ENCODE assay signal across 20 cellular contexts in genomic region chr6:37793067-37793466, GRCh38. TPM values are rescaled to one million over a fixed set of nuclear protein-coding genes. Genes with fewer than 3 reads are reported as not detected.
A peak's percentile ranks its signal among the peaks of the same experiment; 100 is the strongest.
DNase-seq lines count a peak whose midpoint lies in the region; ATAC-seq and TF ChIP-seq lines count a peak whose summit lies in the region.
"Had no signal": no experiment of that assay in that cellular context is flagged by ENCODE, and none has a peak within 500 bp of the region (broad histone marks: within the 10 kb centered on the region; RNA-seq: fewer than 3 reads in every experiment).

No MANE protein-coding gene starts in this region.

- no peaks in the 10 kb centered on the region for H3K9me3 Mint-ChIP-seq in chondrocyte (ENCODE audit: low read depth)
- H3K9me3 Mint-ChIP-seq: CD8-positive, alpha-beta T cell; HFFc6 had no signal

- no peaks in the 10 kb centered on the region for H3K27me3 ChIP-seq in mesenchymal stem cell (ENCODE audit: control insufficient read depth in 1 of 2, insufficient read depth in 1 of 2, low read length in 2 of 2)
- H3K27me3 ChIP-seq: BLaER1 treated with 17β-estradiol and CSF1 and Interleukin-3, amounts not matched to agents 10 nM and 100 nM had no signal

- H2BK15ac ChIP-seq in mesenchymal stem cell (ENCODE audit: low read depth, poor library complexity, severe bottlenecking), result no peak overlapping the region

- peaks cover 21% of the 10 kb centered on the region for H3K4me1 ChIP-seq in mesenchymal stem cell (ENCODE audit: control insufficient read depth, insufficient read depth, low read depth, low read length)

- no peak overlapping the region for H3K4me2 ChIP-seq in mesenchymal stem cell (ENCODE audit: low read length, poor library complexity, severe bottlenecking)

- H2AK5ac ChIP-seq in mesenchymal stem cell (ENCODE audit: low read length, severe bottlenecking), result no peak overlapping the region

- no peak overlapping the region for H3K27ac ChIP-seq in mesenchymal stem cell (ENCODE audit: low read length, poor library complexity, severe bottlenecking)
- H3K27ac ChIP-seq: BLaER1 treated with 17β-estradiol and CSF1 and Interleukin-3, amounts not matched to agents 10 nM and 100 nM; SK-N-MC had no signal

- no peak overlapping the region for H4K8ac ChIP-seq in mesenchymal stem cell (ENCODE audit: low read length)

- H3K4me3 Mint-ChIP-seq in chondrocyte (ENCODE audit: unreplicated experiment), result no peak overlapping the region
- H3K4me3 Mint-ChIP-seq: CD8-positive, alpha-beta T cell; HFFc6 had no signal

- TF ChIP-seq CTCF in AG10803 (conservative IDR thresholded peaks at IDR 0.05; ENCODE audit: low read length) (no peak), chondrocyte (IDR thresholded peaks at IDR 0.05) (no peak)

- no peak for ATAC-seq in sciatic nerve
- ATAC-seq: CD8-positive, alpha-beta T cell had no signal

- H2BK120ac ChIP-seq in mesenchymal stem cell (ENCODE audit: low read depth, low read length), result no peak overlapping the region

- no peak overlapping the region for H3K4me3 ChIP-seq in AG10803 (ENCODE audit: low read length)
- H3K4me3 ChIP-seq in mesenchymal stem cell (ENCODE audit: insufficient read depth in 1 of 2, low read depth in 1 of 2, low read length in 2 of 2), result no peak overlapping the region
- H3K4me3 ChIP-seq: BLaER1 treated with 17β-estradiol and CSF1 and Interleukin-3, amounts not matched to agents 10 nM and 100 nM; SK-N-MC had no signal

- no peak overlapping the region for H2AFZ ChIP-seq in mesenchymal stem cell (ENCODE audit: low read depth, low read length)

- no peak overlapping the region for H4K91ac ChIP-seq in mesenchymal stem cell (ENCODE audit: low read length)

- no peak overlapping the region for H3K27ac Mint-ChIP-seq in chondrocyte (ENCODE audit: unreplicated experiment)
- H3K27ac Mint-ChIP-seq: CD8-positive, alpha-beta T cell; HFFc6 had no signal

- H3K36me3 ChIP-seq in mesenchymal stem cell (ENCODE audit: control insufficient read depth in 1 of 2, insufficient read depth in 2 of 2, low read depth in 1 of 2, low read length in 2 of 2), result no peaks in the 10 kb centered on the region
- H3K36me3 ChIP-seq: BLaER1 treated with 17β-estradiol and CSF1 and Interleukin-3, amounts not matched to agents 10 nM and 100 nM had no signal

- H3K9me3 ChIP-seq in mesenchymal stem cell (ENCODE audit: control insufficient read depth, low read length), result no peaks in the 10 kb centered on the region
- H3K9me3 ChIP-seq: BLaER1 treated with 17β-estradiol and CSF1 and Interleukin-3, amounts not matched to agents 10 nM and 100 nM had no signal

- H3K4ac ChIP-seq in mesenchymal stem cell (ENCODE audit: low read depth in 1 of 2, low read length in 2 of 2), result no peak overlapping the region

- no peak overlapping the region for H3K18ac ChIP-seq in mesenchymal stem cell (ENCODE audit: low read depth in 1 of 2, low read length in 2 of 2)

- peak; percentile 16 for DNase-seq in AG10803 (ENCODE audit: low read depth)
- peak; percentile 16 for DNase-seq in MV-4-11 (lab: John Stamatoyannopoulos, UW)
- peak; percentile 5 for DNase-seq in epidermal melanocyte (ENCODE audit: insufficient read length, low spot score)
- peak; percentile 48 for DNase-seq in mesenchymal stem cell
- DNase-seq in sciatic nerve (ENCODE audit: low spot score), result no peak
- DNase-seq in chondrocyte (ENCODE audit: low spot score), result no peak
- no peak for DNase-seq in SHP77 (lab: John Stamatoyannopoulos, UW)
- DNase-seq in AG08396 (ENCODE audit: low spot score), result no peak
- DNase-seq: Calu3; CD8-positive, alpha-beta T cell; DMS79; HFFc6; MM.1S; NCI-H1105 treated with DMSO at 0.1 percent for 48 hours; NCI-H1694; NCI-H2081 treated with DMSO at 0.1 percent for 48 hours; NK-92 treated with Interleukin-12 subunit alpha and Interleukin-12 subunit beta, amount 100 ng/mL, for 24 hours; Right ventricle myocardium superior had no signal

- peaks cover 32% of the 10 kb centered on the region for H3K4me1 Mint-ChIP-seq in chondrocyte (ENCODE audit: low read depth)

- intact Hi-C loops in sciatic nerve (cut with DNase I), result no loop called here

- H3K36me3 Mint-ChIP-seq in chondrocyte (ENCODE audit: low read depth), result no peaks in the 10 kb centered on the region
- H3K36me3 Mint-ChIP-seq: CD8-positive, alpha-beta T cell had no signal

- WGBS in mesenchymal stem cell, result 62% methylated on average over 6 of the region's 6 CpGs

- H3K9ac ChIP-seq in mesenchymal stem cell (ENCODE audit: low read length), result no peak overlapping the region
- H3K9ac ChIP-seq: BLaER1 treated with 17β-estradiol and CSF1 and Interleukin-3, amounts not matched to agents 10 nM and 100 nM had no signal

- no peak overlapping the region for H2BK5ac ChIP-seq in mesenchymal stem cell (ENCODE audit: low read depth, low read length, poor library complexity, severe bottlenecking)

- no peaks in the 10 kb centered on the region for H3K27me3 Mint-ChIP-seq in chondrocyte (ENCODE audit: low read depth)

- no peak overlapping the region for H2BK12ac ChIP-seq in mesenchymal stem cell (ENCODE audit: low read length in 2 of 2)

- H3K79me1 ChIP-seq in mesenchymal stem cell (replicated peaks; ENCODE audit: low read length, poor library complexity, severe bottlenecking), result no peaks in the 10 kb centered on the region

- no peak overlapping the region for H3K23ac ChIP-seq in mesenchymal stem cell (ENCODE audit: low read length in 2 of 2)

- no peak overlapping the region for H3K14ac ChIP-seq in mesenchymal stem cell (ENCODE audit: low read length in 2 of 2)

RNA-seq across cellular contexts. Expression of gene ZFAND3, which starts 26.5 kb away (rescaled TPM):
- 84.2 TPM for polyA plus RNA-seq in mesenchymal stem cell (2013, experiment 1 of 2)
- polyA plus RNA-seq in mesenchymal stem cell (2013, experiment 2 of 2), result 86.1 TPM
- total RNA-seq in sciatic nerve (58.9 TPM), chondrocyte (62.8 to 99.6 TPM (median 98.5 TPM) in 3 replicates)

Comparison
In these comparisons a context has a peak if more than half of its experiments do, and no peak if none do; other contexts are left out.
1. DNase-seq: peak in AG10803 (single experiment), MV-4-11 (single experiment), epidermal melanocyte (single experiment) and mesenchymal stem cell (single experiment); none in sciatic nerve (single experiment), chondrocyte (single experiment), SHP77 (0 of 2) and AG08396 (single experiment).